11 cellular contexts compared by ENCODE assay signal in the genomic region with DNA sequence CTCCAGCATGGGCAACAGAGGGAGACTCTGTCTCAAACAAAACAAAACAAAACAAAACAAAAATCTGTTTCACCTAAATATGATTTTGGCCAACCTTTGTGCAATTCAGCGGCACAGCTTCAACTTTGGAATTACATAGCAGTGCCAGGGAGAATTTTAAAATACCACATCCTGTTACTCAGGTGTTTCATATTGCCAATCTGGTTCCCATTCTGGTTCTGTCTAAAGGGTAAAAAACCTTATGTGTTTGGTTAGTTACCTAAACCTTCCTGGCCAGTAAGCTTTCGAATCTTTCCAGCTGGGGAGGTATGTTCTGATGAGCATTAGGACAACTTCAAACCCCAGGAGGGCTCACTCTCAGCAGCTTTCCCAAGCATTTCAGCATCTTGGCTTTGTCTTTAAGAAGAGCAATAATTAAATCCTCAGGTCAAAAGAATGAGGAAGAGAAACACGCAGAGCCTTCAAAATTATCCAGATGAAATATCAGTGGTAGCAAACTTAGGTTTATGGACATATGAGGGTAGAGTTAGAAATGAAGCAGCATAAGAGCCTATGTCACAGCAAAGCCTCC. TPM values are rescaled to one million over a fixed set of nuclear protein-coding genes. Genes with fewer than 3 reads are reported as not detected.
DNase-seq lines count a peak whose midpoint lies in the region; ATAC-seq, FAIRE-seq and TF ChIP-seq lines count a peak whose summit lies in the region.
"Had no signal": no experiment of that assay in that cellular context is flagged by ENCODE, and none has a peak within 500 bp of the region (broad histone marks: within the 10 kb centered on the region; RNA-seq: fewer than 3 reads in every experiment).

No MANE protein-coding gene starts in this region.

- H3K4me2 ChIP-seq in keratinocyte (ENCODE audit: control insufficient read depth, extremely low read depth, insufficient read depth, low read depth, low read length): peak overlapping the region; percentile 41
- H3K4me2 ChIP-seq in skeletal muscle satellite cell (ENCODE audit: low read length): peak overlapping the region; percentile 79

- H3K4me3 Mint-ChIP-seq in stimulated activated memory B cell treated with anti-CD40 and anti-IgM and Interleukin-4, amounts not matched to agents 10 μg/mL and 1 μg/mL and 100 μg/mL, for 72 hours: no peak overlapping the region
- H3K4me3 Mint-ChIP-seq in activated T-cell treated with anti-CD3 and anti-CD28 coated beads, Interleukin-2, amount 50 U/mL, for 72 hours: no peak overlapping the region

- H3K27ac Mint-ChIP-seq in stimulated activated memory B cell treated with anti-CD40 and anti-IgM and Interleukin-4, amounts not matched to agents 10 μg/mL and 1 μg/mL and 100 μg/mL, for 72 hours: no peak overlapping the region
- no peak overlapping the region for H3K27ac Mint-ChIP-seq in activated T-cell treated with anti-CD3 and anti-CD28 coated beads, Interleukin-2, amount 50 U/mL, for 72 hours

- dilution Hi-C loops in keratinocyte (cut with MboI; ENCODE audit: extremely low pct_ligation_motif_present, low sequenced_read_pairs): no loop called here

- no peak overlapping the region for H2AFZ ChIP-seq in keratinocyte (ENCODE audit: control insufficient read depth, low read length)

- H3K4me3 ChIP-seq in astrocyte of the spinal cord (ENCODE audit: low read depth, low read length) (peak overlapping the region; percentile 84), keratinocyte (ENCODE audit: control insufficient read depth in 2 of 3, extremely low read depth in 1 of 3, insufficient read depth in 2 of 3, low read depth in 1 of 3, low read length in 3 of 3) (peak overlapping the region in 1 of 3 experiments; percentile 23), skeletal muscle satellite cell (ENCODE audit: low read length) (peak overlapping the region; percentile 84)

- H4K20me1 ChIP-seq in keratinocyte (ENCODE audit: control insufficient read depth, extremely low read depth, insufficient read depth, low read length): no peaks in the 10 kb centered on the region

- H3K9ac ChIP-seq in keratinocyte (ENCODE audit: control insufficient read depth, extremely low read depth, insufficient read depth, low read length) (no peak overlapping the region), skeletal muscle satellite cell (ENCODE audit: low read depth, low read length) (peak overlapping the region; percentile 95)

- TF ChIP-seq CTCF in astrocyte of the spinal cord (IDR thresholded peaks at IDR 0.05; ENCODE audit: low read depth, low read length) (no peak), keratinocyte (optimal IDR thresholded peaks at IDR 0.05 in 1 of 3, IDR thresholded peaks at IDR 0.05 in 1 of 3, conservative IDR thresholded peaks at IDR 0.05 in 1 of 3; ENCODE audit: extremely low read depth in 1 of 3, insufficient read depth in 2 of 3, low read length in 3 of 3) (no peak)

- H3K36me3 Mint-ChIP-seq in stimulated activated memory B cell treated with anti-CD40 and anti-IgM and Interleukin-4, amounts not matched to agents 10 μg/mL and 1 μg/mL and 100 μg/mL, for 72 hours: no peaks in the 10 kb centered on the region
- H3K36me3 Mint-ChIP-seq in activated T-cell treated with anti-CD3 and anti-CD28 coated beads, Interleukin-2, amount 50 U/mL, for 72 hours (ENCODE audit: insufficient read depth in 2 of 2): no peaks in the 10 kb centered on the region

- no peaks in the 10 kb centered on the region for H3K9me3 ChIP-seq in keratinocyte (ENCODE audit: control insufficient read depth, low read depth, low read length)
- H3K9me3 ChIP-seq in skeletal muscle satellite cell (replicated peaks; ENCODE audit: low read length): no peaks in the 10 kb centered on the region

- H3K79me2 ChIP-seq in keratinocyte (ENCODE audit: control insufficient read depth, insufficient read depth, low read length): peaks cover 8% of the 10 kb centered on the region

- H3K36me3 ChIP-seq in keratinocyte (ENCODE audit: control insufficient read depth in 2 of 2, extremely low read depth in 1 of 2, insufficient read depth in 2 of 2, low read length in 2 of 2) (no peaks in the 10 kb centered on the region), skeletal muscle satellite cell (ENCODE audit: insufficient read depth, low read length) (peaks cover 11% of the 10 kb centered on the region)

- ATAC-seq in HG03342 (IDR thresholded peaks at IDR 0.05; ENCODE audit: unreplicated experiment): no peak
- no peak for ATAC-seq in stimulated activated memory B cell treated with anti-CD40 and anti-IgM and Interleukin-4, amounts not matched to agents 10 μg/mL and 1 μg/mL and 100 μg/mL, for 72 hours
- ATAC-seq in activated T-cell treated with anti-CD3 and anti-CD28 coated beads, Interleukin-2, amount 50 U/mL, for 72 hours (replicated peaks in 1 of 2): no peak
- ATAC-seq: Panc1 had no signal

- no peaks in the 10 kb centered on the region for H3K27me3 ChIP-seq in keratinocyte (ENCODE audit: control insufficient read depth, extremely low read depth, insufficient read depth, low read length)
- H3K27me3 ChIP-seq in skeletal muscle satellite cell (ENCODE audit: control insufficient read depth, insufficient read depth, low read length): no peaks in the 10 kb centered on the region

- in situ Hi-C loops in astrocyte of the spinal cord (cut with HindIII; ENCODE audit: low sequenced_read_pairs): no loop called here

- FAIRE-seq in keratinocyte (lab: Jason Lieb, UNC): peak; percentile 82

- H3K9me3 Mint-ChIP-seq in stimulated activated memory B cell treated with anti-CD40 and anti-IgM and Interleukin-4, amounts not matched to agents 10 μg/mL and 1 μg/mL and 100 μg/mL, for 72 hours: no peaks in the 10 kb centered on the region
- no peaks in the 10 kb centered on the region for H3K9me3 Mint-ChIP-seq in activated T-cell treated with anti-CD3 and anti-CD28 coated beads, Interleukin-2, amount 50 U/mL, for 72 hours

- H3K4me1 ChIP-seq in keratinocyte (ENCODE audit: control insufficient read depth, extremely low read depth, insufficient read depth, low read length): peaks cover 35% of the 10 kb centered on the region
- peaks cover 52% of the 10 kb centered on the region for H3K4me1 ChIP-seq in skeletal muscle satellite cell (ENCODE audit: control insufficient read depth, insufficient read depth, low read length)

- peak overlapping the region; percentile 22 for H3K27ac ChIP-seq in keratinocyte (ENCODE audit: control insufficient read depth, insufficient read depth, low read length)

- H3K9me1 ChIP-seq in keratinocyte (ENCODE audit: control insufficient read depth, extremely low read depth, insufficient read depth, low read length): no peaks in the 10 kb centered on the region

- peaks cover 32% of the 10 kb centered on the region for H3K27me3 Mint-ChIP-seq in stimulated activated memory B cell treated with anti-CD40 and anti-IgM and Interleukin-4, amounts not matched to agents 10 μg/mL and 1 μg/mL and 100 μg/mL, for 72 hours
- H3K27me3 Mint-ChIP-seq in activated T-cell treated with anti-CD3 and anti-CD28 coated beads, Interleukin-2, amount 50 U/mL, for 72 hours (ENCODE audit: low read depth): peaks cover 29% of the 10 kb centered on the region

- peaks cover 7% of the 10 kb centered on the region for H3K4me1 Mint-ChIP-seq in stimulated activated memory B cell treated with anti-CD40 and anti-IgM and Interleukin-4, amounts not matched to agents 10 μg/mL and 1 μg/mL and 100 μg/mL, for 72 hours
- peaks cover 13% of the 10 kb centered on the region for H3K4me1 Mint-ChIP-seq in activated T-cell treated with anti-CD3 and anti-CD28 coated beads, Interleukin-2, amount 50 U/mL, for 72 hours (ENCODE audit: low read depth)

- peak; percentile 20 for DNase-seq in ELR (ENCODE audit: low read depth)
- no peak for DNase-seq in astrocyte of the spinal cord (ENCODE audit: low read depth, low spot score)
- DNase-seq in keratinocyte (ENCODE audit: low read depth, low spot score): no peak
- no peak for DNase-seq in activated T-cell treated with anti-CD3 and anti-CD28 coated beads, Interleukin-2, amount 50 U/mL, for 72 hours
- DNase-seq in superior temporal gyrus (ENCODE audit: extremely low spot score): no peak
- DNase-seq: activated T-cell treated with anti-CD3 and anti-CD28 coated beads, Interleukin-2, amount 50 U/mL, for 48 hours; DMS 273 treated with DMSO at 0.1 percent for 48 hours had no signal

RNA-seq across cellular contexts. Expression of a gene that starts 2.7 kb away (rescaled TPM):
- 7.5 to 14.4 TPM (median 10.4 TPM) in 3 replicates for polyA plus RNA-seq in keratinocyte
- polyA plus RNA-seq in keratinocyte (2011; ENCODE audit: low read depth): 2.2 TPM
- polyA plus RNA-seq in keratinocyte (2011; cell fraction: cytosol; rRNA removed): 8.4 and 12.5 TPM in 2 replicates
- 16.7 and 18.7 TPM in 2 replicates for polyA plus RNA-seq in keratinocyte (2011; cell fraction: nucleus; rRNA removed)
- 1.5 and 11.8 TPM in 2 replicates for polyA plus RNA-seq in keratinocyte (2012; ENCODE audit: low replicate concordance)
- polyA minus RNA-seq in keratinocyte: 8.8 to 17.2 TPM (median 8.9 TPM) in 3 replicates
- 7.9 TPM for polyA minus RNA-seq in keratinocyte (2011; cell fraction: cytosol; rRNA and poly(A)+ RNA removed)
- 13.3 and 21.8 TPM in 2 replicates for polyA minus RNA-seq in keratinocyte (2011; cell fraction: nucleus; rRNA and poly(A)+ RNA removed)
- total RNA-seq in skeletal muscle satellite cell (2012; rRNA removed): 46.9 and 53.5 TPM in 2 replicates
- total RNA-seq in activated T-cell treated with anti-CD3 and anti-CD28 coated beads, Interleukin-2, amount 50 U/mL, for 72 hours: not detected

RNA-seq across cellular contexts. Expression of a gene that starts 57.8 kb away (rescaled TPM):
- 0.04 TPM in 1 of 3 replicates, not detected in the others for polyA plus RNA-seq in keratinocyte
- not detected for polyA plus RNA-seq in keratinocyte (2011; ENCODE audit: low read depth)
- polyA plus RNA-seq in keratinocyte (2011; cell fraction: cytosol; rRNA removed): 0.02 TPM in 1 of 2 replicates, not detected in the other
- 0.10 and 0.32 TPM in 2 replicates for polyA plus RNA-seq in keratinocyte (2011; cell fraction: nucleus; rRNA removed)
- polyA plus RNA-seq in keratinocyte (2012; ENCODE audit: low replicate concordance): not detected in 2 replicates
- not detected in 3 replicates for polyA minus RNA-seq in keratinocyte
- polyA minus RNA-seq in keratinocyte (2011; cell fraction: cytosol; rRNA and poly(A)+ RNA removed): not detected
- polyA minus RNA-seq in keratinocyte (2011; cell fraction: nucleus; rRNA and poly(A)+ RNA removed): not detected in 2 replicates
- not detected in 2 replicates for total RNA-seq in skeletal muscle satellite cell (2012; rRNA removed)
- not detected for total RNA-seq in activated T-cell treated with anti-CD3 and anti-CD28 coated beads, Interleukin-2, amount 50 U/mL, for 72 hours
